ENCODE assay signal across 8 cellular contexts in the genomic region with DNA sequence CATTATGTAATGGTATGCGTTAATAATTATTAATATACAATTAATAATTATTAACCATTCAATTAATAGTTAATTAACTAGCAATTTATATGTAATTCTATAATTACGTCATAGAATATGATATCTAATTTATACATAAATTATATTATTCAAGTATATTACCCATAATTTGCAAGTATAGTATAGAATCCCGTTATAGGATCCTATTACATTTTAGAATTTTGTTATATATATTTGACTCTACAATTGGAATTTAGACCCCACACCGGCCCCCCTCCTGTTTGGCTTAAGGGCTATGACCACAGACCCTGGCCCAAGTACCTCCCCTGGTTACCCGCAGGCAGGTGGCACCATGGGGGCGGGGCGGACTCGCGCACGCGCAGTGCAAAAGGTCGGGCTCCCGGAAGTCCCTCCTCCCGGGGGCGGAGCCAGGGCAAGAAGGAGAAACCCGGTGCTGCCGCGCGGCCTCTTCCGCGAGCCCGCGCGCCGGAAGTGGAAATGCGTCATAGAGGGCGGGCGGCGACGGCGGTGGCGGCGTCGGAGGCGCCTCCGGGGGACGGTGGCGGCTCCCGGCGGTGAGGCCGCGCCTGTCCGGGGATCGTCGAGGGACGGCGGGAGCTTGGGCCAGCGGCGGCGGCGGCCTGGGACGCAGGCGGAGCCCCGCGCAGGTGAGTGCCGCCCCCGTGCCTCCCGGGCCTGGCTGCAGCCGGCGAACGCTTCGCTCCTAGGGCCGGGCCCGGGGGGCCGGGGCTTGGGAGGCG. TPM values are rescaled to one million over a fixed set of nuclear protein-coding genes. Genes with fewer than 3 reads are reported as not detected.
DNase-seq lines count a peak whose midpoint lies in the region; ATAC-seq, FAIRE-seq and TF ChIP-seq lines count a peak whose summit lies in the region.

A gene with protein sequence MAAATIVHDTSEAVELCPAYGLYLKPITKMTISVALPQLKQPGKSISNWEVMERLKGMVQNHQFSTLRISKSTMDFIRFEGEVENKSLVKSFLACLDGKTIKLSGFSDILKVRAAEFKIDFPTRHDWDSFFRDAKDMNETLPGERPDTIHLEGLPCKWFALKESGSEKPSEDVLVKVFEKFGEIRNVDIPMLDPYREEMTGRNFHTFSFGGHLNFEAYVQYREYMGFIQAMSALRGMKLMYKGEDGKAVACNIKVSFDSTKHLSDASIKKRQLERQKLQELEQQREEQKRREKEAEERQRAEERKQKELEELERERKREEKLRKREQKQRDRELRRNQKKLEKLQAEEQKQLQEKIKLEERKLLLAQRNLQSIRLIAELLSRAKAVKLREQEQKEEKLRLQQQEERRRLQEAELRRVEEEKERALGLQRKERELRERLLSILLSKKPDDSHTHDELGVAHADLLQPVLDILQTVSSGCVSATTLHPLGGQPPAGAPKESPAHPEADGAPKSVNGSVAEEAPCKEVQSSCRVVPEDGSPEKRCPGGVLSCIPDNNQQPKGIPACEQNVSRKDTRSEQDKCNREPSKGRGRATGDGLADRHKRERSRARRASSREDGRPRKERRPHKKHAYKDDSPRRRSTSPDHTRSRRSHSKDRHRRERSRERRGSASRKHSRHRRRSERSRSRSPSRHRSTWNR (plus strand): TSS at position 503 of the 761 bp plus-strand sequence. CDS start 1,859 bp downstream, outside the sequence.

- peak; percentile 90 for TF ChIP-seq POLR2A in GM19193 (IDR thresholded peaks at IDR 0.05; ENCODE audit: extremely low read depth, insufficient read depth, insufficient read length)

- no peak for FAIRE-seq in kidney (lab: Jason Lieb, UNC)

- ATAC-seq in HG03432 (IDR thresholded peaks at IDR 0.05; ENCODE audit: unreplicated experiment) = peak; percentile 90

- peaks cover 0 to 13% of the 10 kb centered on the region in 2 donors for H3K4me1 ChIP-seq in kidney (ENCODE audit: control insufficient read depth in 1 of 2, insufficient read depth in 1 of 2, low read depth in 1 of 2, low read length in 2 of 2)

- peaks cover 16 to 26% of the 10 kb centered on the region in 2 donors for H3K36me3 ChIP-seq in kidney (ENCODE audit: control insufficient read depth in 1 of 2, insufficient read depth in 2 of 2, low read length in 2 of 2)

- no peaks in the 10 kb centered on the region for H3K9me3 ChIP-seq in kidney (ENCODE audit: control insufficient read depth in 1 of 2, low read length in 2 of 2)

- peak within 1 kb of the TSS in 1 of 2 donors; percentile 47 for H3K27ac ChIP-seq in kidney (ENCODE audit: low read depth in 2 of 2, low read length in 2 of 2)

- DNase-seq in AG20443 (ENCODE audit: low spot score) = peak; percentile 99
- peak; percentile 80 for DNase-seq in NCI-H510A (lab: John Stamatoyannopoulos, UW)
- DNase-seq in activated CD4-positive, alpha-beta T cell treated with anti-CD3 and anti-CD28 coated beads for 1 hour = peak; percentile 99
- peak; percentile 97 for DNase-seq in cerebellum (ENCODE audit: low spot score)
- DNase-seq in kidney = peak; percentile 98
- DNase-seq in stimulated activated CD4-positive, alpha-beta T cell treated with anti-CD3 and anti-CD28 coated beads, Interleukin-15, amount 100 ng/mL, for 1 hour (ENCODE audit: low read depth in 1 of 2, low spot score in 1 of 2) = peak; percentile 98 to 100

- peak within 1 kb of the TSS; percentile 80 to 81 for H3K9ac ChIP-seq in kidney (ENCODE audit: low read length in 2 of 2)

- intact Hi-C loops in kidney (cut with DNase I) = no loop called here

- peak; percentile 11 for TF ChIP-seq CTCF in kidney (IDR thresholded peaks at IDR 0.05; ENCODE audit: borderline replicate concordance, extremely low read depth, insufficient read depth)

- peak within 1 kb of the TSS; percentile 75 to 79 for H3K4me3 ChIP-seq in kidney (ENCODE audit: low read length in 2 of 2)

RNA-seq across cellular contexts. Expression of the gene that starts here (rescaled TPM):
- total RNA-seq in cerebellum (13.5 TPM), kidney (45.1 TPM)
- 19.6 TPM for polyA plus RNA-seq in kidney (ENCODE audit: insufficient read depth, low read depth, low replicate concordance)
